In the genomic region with DNA sequence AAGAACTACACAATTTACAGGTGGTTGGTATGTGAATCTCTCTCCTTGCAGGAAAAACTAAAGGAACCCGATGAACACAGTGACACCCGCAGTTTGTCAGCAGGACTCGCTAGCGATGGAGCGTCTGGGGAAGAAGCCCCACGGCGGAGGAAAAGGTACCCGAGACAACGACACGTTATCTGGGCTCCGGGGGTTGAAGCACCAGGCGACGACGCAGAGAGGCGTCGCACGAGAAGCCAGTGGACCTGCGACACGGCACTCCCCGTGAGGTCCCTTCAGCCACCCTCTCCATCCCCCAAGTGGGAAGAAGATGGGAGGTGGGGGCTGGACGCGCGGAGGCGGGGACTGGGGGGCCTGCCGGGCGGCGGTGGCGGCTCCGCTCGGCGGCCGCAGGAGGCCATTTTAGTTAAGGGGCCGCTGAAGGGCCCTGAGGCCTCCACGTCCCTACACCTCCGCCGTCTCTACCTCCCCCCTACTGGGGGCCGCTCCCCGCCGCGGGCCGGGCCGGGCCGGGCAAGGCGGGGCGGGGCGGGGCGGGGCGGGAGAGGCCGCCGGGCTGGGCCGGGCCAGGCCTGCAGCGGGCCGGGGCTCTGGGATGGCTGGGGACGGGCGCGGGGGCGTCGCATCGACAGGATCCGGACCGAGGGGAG, we compare ENCODE assay signal across 1 cellular context.
A peak's percentile ranks its signal among the peaks of the same experiment; 100 is the strongest.
TF ChIP-seq lines count a peak whose summit lies in the region.

No MANE protein-coding gene starts in this region.

TF ChIP-seq in H1, 55 proteins besides CTCF, POLR2A, EP300 and RAD21:
- TF ChIP-seq KDM4A (IDR thresholded peaks at IDR 0.05; ENCODE audit: low read depth, low read length, severe bottlenecking) (no peak), HDAC6 (IDR thresholded peaks at IDR 0.05; ENCODE audit: low read depth, low read length) (no peak), RBBP5 (IDR thresholded peaks at IDR 0.05; ENCODE audit: borderline replicate concordance, low read depth, low read length) (no peak), PHF8 (conservative IDR thresholded peaks at IDR 0.05; ENCODE audit: low read depth, low read length) (no peak; the same call in 1 of the 2 replicates), SUZ12 (IDR thresholded peaks at IDR 0.05; ENCODE audit: low read length) (no peak), POLR2AphosphoS5 (IDR thresholded peaks at IDR 0.05; ENCODE audit: low read depth, low read length) (peak; percentile 49; the same call in 1 of the 2 replicates), HDAC2 (IDR thresholded peaks at IDR 0.05; ENCODE audit: borderline replicate concordance in 1 of 2, low read depth in 2 of 2, low read length in 2 of 2) (peak in 1 of 2 experiments; percentile 61; a peak in 1 of 4 replicates), GTF2F1 (IDR thresholded peaks at IDR 0.05; ENCODE audit: borderline replicate concordance, low read depth, low read length) (no peak), JUND (IDR thresholded peaks at IDR 0.05; ENCODE audit: low read length) (no peak), YY1 (IDR thresholded peaks at IDR 0.05; ENCODE audit: low read depth, low read length) (peak; percentile 76; the same call in 1 of the 2 replicates), BCL11A (IDR thresholded peaks at IDR 0.05; ENCODE audit: low read depth in 2 of 2, low read length in 2 of 2) (no peak), TCF12 (IDR thresholded peaks at IDR 0.05; ENCODE audit: low read depth, low read length) (no peak), BACH1 (IDR thresholded peaks at IDR 0.05; ENCODE audit: low read length) (peak; percentile 5; the same call in 1 of the 2 replicates), SP4 (IDR thresholded peaks at IDR 0.05; ENCODE audit: low read length) (no peak), CHD2 (IDR thresholded peaks at IDR 0.05; ENCODE audit: low read length) (no peak), KDM1A (IDR thresholded peaks at IDR 0.05; ENCODE audit: borderline replicate concordance, low read length) (no peak), SIN3A (conservative IDR thresholded peaks at IDR 0.05 in 1 of 2, IDR thresholded peaks at IDR 0.05 in 1 of 2; ENCODE audit: low read depth in 1 of 2, low read length in 2 of 2) (0 out of 4 replicates have a peak, but pooled peaks of 1 of the 2 experiments have one; percentile 39), TEAD4 (IDR thresholded peaks at IDR 0.05; ENCODE audit: low read depth, low read length) (no peak), FOSL1 (IDR thresholded peaks at IDR 0.05; ENCODE audit: insufficient read depth, low read depth, low read length) (no peak), GABPA (IDR thresholded peaks at IDR 0.05; ENCODE audit: borderline replicate concordance, insufficient read depth, low read length) (no peak), JUN (IDR thresholded peaks at IDR 0.05; ENCODE audit: low read depth, low read length) (no peak), RXRA (IDR thresholded peaks at IDR 0.05; ENCODE audit: insufficient read depth, low read depth, low read length) (no peak), MAFK (IDR thresholded peaks at IDR 0.05; ENCODE audit: low read depth, low read length) (no peak), EGR1 (IDR thresholded peaks at IDR 0.05; ENCODE audit: borderline replicate concordance, low read depth, low read length) (peak; percentile 28; the same call in 1 of the 2 replicates), NANOG (IDR thresholded peaks at IDR 0.05; ENCODE audit: insufficient read depth, low read depth, low read length, poor library complexity, severe bottlenecking) (no peak), SP1 (IDR thresholded peaks at IDR 0.05; ENCODE audit: low read depth, low read length) (no peak), SRF (IDR thresholded peaks at IDR 0.05; ENCODE audit: low read depth, low read length) (no peak), CREB1 (IDR thresholded peaks at IDR 0.05) (no peak), SAP30 (IDR thresholded peaks at IDR 0.05; ENCODE audit: insufficient read depth, insufficient replicate concordance, low read length) (no peak)
- TF ChIP-seq, protein P1, sequence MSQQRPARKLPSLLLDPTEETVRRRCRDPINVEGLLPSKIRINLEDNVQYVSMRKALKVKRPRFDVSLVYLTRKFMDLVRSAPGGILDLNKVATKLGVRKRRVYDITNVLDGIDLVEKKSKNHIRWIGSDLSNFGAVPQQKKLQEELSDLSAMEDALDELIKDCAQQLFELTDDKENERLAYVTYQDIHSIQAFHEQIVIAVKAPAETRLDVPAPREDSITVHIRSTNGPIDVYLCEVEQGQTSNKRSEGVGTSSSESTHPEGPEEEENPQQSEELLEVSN (IDR thresholded peaks at IDR 0.05) = no peak
- TF ChIP-seq, protein P2, sequence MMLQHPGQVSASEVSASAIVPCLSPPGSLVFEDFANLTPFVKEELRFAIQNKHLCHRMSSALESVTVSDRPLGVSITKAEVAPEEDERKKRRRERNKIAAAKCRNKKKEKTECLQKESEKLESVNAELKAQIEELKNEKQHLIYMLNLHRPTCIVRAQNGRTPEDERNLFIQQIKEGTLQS (IDR thresholded peaks at IDR 0.05; ENCODE audit: insufficient read depth, low read depth, low read length) = no peak
- TF ChIP-seq, protein P3, sequence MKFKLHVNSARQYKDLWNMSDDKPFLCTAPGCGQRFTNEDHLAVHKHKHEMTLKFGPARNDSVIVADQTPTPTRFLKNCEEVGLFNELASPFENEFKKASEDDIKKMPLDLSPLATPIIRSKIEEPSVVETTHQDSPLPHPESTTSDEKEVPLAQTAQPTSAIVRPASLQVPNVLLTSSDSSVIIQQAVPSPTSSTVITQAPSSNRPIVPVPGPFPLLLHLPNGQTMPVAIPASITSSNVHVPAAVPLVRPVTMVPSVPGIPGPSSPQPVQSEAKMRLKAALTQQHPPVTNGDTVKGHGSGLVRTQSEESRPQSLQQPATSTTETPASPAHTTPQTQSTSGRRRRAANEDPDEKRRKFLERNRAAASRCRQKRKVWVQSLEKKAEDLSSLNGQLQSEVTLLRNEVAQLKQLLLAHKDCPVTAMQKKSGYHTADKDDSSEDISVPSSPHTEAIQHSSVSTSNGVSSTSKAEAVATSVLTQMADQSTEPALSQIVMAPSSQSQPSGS (IDR thresholded peaks at IDR 0.05; ENCODE audit: low read length) = no peak
- TF ChIP-seq, protein P4, sequence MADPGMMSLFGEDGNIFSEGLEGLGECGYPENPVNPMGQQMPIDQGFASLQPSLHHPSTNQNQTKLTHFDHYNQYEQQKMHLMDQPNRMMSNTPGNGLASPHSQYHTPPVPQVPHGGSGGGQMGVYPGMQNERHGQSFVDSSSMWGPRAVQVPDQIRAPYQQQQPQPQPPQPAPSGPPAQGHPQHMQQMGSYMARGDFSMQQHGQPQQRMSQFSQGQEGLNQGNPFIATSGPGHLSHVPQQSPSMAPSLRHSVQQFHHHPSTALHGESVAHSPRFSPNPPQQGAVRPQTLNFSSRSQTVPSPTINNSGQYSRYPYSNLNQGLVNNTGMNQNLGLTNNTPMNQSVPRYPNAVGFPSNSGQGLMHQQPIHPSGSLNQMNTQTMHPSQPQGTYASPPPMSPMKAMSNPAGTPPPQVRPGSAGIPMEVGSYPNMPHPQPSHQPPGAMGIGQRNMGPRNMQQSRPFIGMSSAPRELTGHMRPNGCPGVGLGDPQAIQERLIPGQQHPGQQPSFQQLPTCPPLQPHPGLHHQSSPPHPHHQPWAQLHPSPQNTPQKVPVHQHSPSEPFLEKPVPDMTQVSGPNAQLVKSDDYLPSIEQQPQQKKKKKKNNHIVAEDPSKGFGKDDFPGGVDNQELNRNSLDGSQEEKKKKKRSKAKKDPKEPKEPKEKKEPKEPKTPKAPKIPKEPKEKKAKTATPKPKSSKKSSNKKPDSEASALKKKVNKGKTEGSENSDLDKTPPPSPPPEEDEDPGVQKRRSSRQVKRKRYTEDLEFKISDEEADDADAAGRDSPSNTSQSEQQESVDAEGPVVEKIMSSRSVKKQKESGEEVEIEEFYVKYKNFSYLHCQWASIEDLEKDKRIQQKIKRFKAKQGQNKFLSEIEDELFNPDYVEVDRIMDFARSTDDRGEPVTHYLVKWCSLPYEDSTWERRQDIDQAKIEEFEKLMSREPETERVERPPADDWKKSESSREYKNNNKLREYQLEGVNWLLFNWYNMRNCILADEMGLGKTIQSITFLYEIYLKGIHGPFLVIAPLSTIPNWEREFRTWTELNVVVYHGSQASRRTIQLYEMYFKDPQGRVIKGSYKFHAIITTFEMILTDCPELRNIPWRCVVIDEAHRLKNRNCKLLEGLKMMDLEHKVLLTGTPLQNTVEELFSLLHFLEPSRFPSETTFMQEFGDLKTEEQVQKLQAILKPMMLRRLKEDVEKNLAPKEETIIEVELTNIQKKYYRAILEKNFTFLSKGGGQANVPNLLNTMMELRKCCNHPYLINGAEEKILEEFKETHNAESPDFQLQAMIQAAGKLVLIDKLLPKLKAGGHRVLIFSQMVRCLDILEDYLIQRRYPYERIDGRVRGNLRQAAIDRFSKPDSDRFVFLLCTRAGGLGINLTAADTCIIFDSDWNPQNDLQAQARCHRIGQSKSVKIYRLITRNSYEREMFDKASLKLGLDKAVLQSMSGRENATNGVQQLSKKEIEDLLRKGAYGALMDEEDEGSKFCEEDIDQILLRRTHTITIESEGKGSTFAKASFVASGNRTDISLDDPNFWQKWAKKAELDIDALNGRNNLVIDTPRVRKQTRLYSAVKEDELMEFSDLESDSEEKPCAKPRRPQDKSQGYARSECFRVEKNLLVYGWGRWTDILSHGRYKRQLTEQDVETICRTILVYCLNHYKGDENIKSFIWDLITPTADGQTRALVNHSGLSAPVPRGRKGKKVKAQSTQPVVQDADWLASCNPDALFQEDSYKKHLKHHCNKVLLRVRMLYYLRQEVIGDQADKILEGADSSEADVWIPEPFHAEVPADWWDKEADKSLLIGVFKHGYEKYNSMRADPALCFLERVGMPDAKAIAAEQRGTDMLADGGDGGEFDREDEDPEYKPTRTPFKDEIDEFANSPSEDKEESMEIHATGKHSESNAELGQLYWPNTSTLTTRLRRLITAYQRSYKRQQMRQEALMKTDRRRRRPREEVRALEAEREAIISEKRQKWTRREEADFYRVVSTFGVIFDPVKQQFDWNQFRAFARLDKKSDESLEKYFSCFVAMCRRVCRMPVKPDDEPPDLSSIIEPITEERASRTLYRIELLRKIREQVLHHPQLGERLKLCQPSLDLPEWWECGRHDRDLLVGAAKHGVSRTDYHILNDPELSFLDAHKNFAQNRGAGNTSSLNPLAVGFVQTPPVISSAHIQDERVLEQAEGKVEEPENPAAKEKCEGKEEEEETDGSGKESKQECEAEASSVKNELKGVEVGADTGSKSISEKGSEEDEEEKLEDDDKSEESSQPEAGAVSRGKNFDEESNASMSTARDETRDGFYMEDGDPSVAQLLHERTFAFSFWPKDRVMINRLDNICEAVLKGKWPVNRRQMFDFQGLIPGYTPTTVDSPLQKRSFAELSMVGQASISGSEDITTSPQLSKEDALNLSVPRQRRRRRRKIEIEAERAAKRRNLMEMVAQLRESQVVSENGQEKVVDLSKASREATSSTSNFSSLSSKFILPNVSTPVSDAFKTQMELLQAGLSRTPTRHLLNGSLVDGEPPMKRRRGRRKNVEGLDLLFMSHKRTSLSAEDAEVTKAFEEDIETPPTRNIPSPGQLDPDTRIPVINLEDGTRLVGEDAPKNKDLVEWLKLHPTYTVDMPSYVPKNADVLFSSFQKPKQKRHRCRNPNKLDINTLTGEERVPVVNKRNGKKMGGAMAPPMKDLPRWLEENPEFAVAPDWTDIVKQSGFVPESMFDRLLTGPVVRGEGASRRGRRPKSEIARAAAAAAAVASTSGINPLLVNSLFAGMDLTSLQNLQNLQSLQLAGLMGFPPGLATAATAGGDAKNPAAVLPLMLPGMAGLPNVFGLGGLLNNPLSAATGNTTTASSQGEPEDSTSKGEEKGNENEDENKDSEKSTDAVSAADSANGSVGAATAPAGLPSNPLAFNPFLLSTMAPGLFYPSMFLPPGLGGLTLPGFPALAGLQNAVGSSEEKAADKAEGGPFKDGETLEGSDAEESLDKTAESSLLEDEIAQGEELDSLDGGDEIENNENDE (IDR thresholded peaks at IDR 0.05; ENCODE audit: insufficient replicate concordance, low read length) = no peak
